In the genomic region with DNA sequence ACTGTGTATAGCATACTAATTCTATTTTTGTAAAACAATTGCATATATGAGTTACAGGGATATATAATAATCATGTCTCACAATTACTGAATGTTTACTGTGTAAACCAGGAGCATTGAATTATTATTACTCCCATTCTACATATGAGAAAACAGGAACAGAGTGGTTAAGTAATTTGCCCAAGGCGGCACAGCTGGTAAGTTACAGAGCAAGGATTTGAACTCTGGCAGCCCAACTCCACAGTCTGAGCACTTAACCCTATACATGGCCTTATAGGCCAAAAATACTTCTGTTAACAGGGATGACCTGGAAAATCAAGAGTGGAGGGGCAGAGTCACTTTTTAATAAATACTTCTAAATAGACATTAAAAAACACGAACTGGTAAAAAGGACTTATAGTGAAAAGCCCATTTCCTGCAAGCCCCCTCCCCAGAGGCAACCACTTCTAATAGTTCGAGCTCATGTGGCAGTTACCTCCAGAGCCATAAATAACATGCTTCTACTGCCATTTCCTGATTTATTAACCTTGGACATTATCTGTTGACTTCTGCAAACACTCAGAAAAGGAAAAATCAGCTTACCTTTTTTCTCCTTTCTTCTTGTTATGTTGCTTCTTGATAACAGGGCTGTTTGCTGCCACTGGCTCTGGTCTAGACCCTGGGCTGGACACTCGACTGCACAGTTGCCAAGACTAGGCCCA, we compare ENCODE assay signal across 19 cellular contexts. TPM values are rescaled to one million over a fixed set of nuclear protein-coding genes. Genes with fewer than 3 reads are reported as not detected.
DNase-seq lines count a peak whose midpoint lies in the region; ATAC-seq, FAIRE-seq and TF ChIP-seq lines count a peak whose summit lies in the region.
"Had no signal": no experiment of that assay in that cellular context is flagged by ENCODE, and none has a peak within 500 bp of the region (broad histone marks: within the 10 kb centered on the region; RNA-seq: fewer than 3 reads in every experiment).

No MANE protein-coding gene starts in this region.

- H4K8ac ChIP-seq in IMR-90 (ENCODE audit: low read depth in 2 of 2, low read length in 2 of 2) (no peak overlapping the region), H1 (ENCODE audit: extremely low read depth, insufficient read depth, low read length) (no peak overlapping the region)

- H3K4ac ChIP-seq in IMR-90 (ENCODE audit: low read depth, low read length) (no peak overlapping the region), H1 (replicated peaks; ENCODE audit: insufficient read length, low read depth, low read length) (no peak overlapping the region)

- H3K23ac ChIP-seq in IMR-90 (ENCODE audit: low read depth, low read length) (no peak overlapping the region), H1 (ENCODE audit: insufficient read length) (no peak overlapping the region)

- H4K91ac ChIP-seq in IMR-90 (ENCODE audit: insufficient read depth, low read depth, low read length) (no peak overlapping the region), H1 (replicated peaks; ENCODE audit: insufficient read length, low read length) (no peak overlapping the region)

- H2BK20ac ChIP-seq in IMR-90 (ENCODE audit: low read depth, low read length): no peak overlapping the region
- no peak overlapping the region for H2BK20ac ChIP-seq in H1 (ENCODE audit: low read length)

- no peak overlapping the region for H2AK9ac ChIP-seq in IMR-90 (replicated peaks; ENCODE audit: low read depth, low read length, poor library complexity)

- TF ChIP-seq POLR2A in IMR-90 (IDR thresholded peaks at IDR 0.05; ENCODE audit: low read depth, low read length) (no peak), H1 (IDR thresholded peaks at IDR 0.05; ENCODE audit: control extremely low read depth in 1 of 2, low read depth in 2 of 2, low read length in 2 of 2) (no peak)

- H2BK15ac ChIP-seq in IMR-90 (ENCODE audit: low read depth, low read length) (no peak overlapping the region), H1 (ENCODE audit: low read length) (no peak overlapping the region)

- no peaks in the 10 kb centered on the region for H3K9me3 Mint-ChIP-seq in natural killer cell treated with Interleukin-12 subunit alpha and Interleukin-12 subunit beta and Interleukin-15 and Interleukin-18, amount 100 ng/mL, for 72 hours

- H3K4me1 ChIP-seq in BLaER1 (peaks cover 100% of the 10 kb centered on the region), IMR-90 (ENCODE audit: control insufficient read depth, insufficient read depth, low read length) (peaks cover 15% of the 10 kb centered on the region), H1 (replicated peaks in 1 of 4; ENCODE audit: control insufficient read depth in 3 of 4, insufficient read depth in 4 of 4, low read length in 3 of 4) (no peaks in the 10 kb centered on the region)
- H3K4me1 ChIP-seq: parathyroid adenoma had no signal

- no peak overlapping the region for H2BK120ac ChIP-seq in IMR-90 (ENCODE audit: low read depth, low read length)
- H2BK120ac ChIP-seq in H1 (replicated peaks; ENCODE audit: low read depth, low read length): no peak overlapping the region

- H3K27me3 Mint-ChIP-seq in natural killer cell treated with Interleukin-12 subunit alpha and Interleukin-12 subunit beta and Interleukin-15 and Interleukin-18, amount 100 ng/mL, for 72 hours: no peaks in the 10 kb centered on the region
- H3K27me3 Mint-ChIP-seq: T-helper 17 cell had no signal

- no peak for TF ChIP-seq EP300 in H1 (IDR thresholded peaks at IDR 0.05; ENCODE audit: borderline replicate concordance in 1 of 2, low read depth in 2 of 2, low read length in 2 of 2)

- H3K18ac ChIP-seq in IMR-90 (ENCODE audit: low read depth, low read length) (no peak overlapping the region), H1 (ENCODE audit: extremely low read depth, low read length) (no peak overlapping the region)

- ATAC-seq in IMR-90 (ENCODE audit: low read depth): no peak
- no peak for ATAC-seq in natural killer cell treated with Interleukin-12 subunit alpha and Interleukin-12 subunit beta and Interleukin-15 and Interleukin-18, amount 100 ng/mL, for 72 hours
- no peak for ATAC-seq in stimulated activated naive CD8-positive, alpha-beta T cell treated with anti-CD3 and anti-CD28 coated beads, Interleukin-15, Interleukin-2, amounts not matched to agents 100 U/mL and 50 U/mL, for 24 hours
- ATAC-seq in HG03045 (IDR thresholded peaks at IDR 0.05; ENCODE audit: unreplicated experiment): no peak
- no peak for ATAC-seq in HG02678 (IDR thresholded peaks at IDR 0.05; ENCODE audit: unreplicated experiment)
- ATAC-seq: T-helper 17 cell had no signal

- FAIRE-seq in H1 (lab: Jason Lieb, UNC): no peak

- H3K4me3 Mint-ChIP-seq in natural killer cell treated with Interleukin-12 subunit alpha and Interleukin-12 subunit beta and Interleukin-15 and Interleukin-18, amount 100 ng/mL, for 72 hours: no peak overlapping the region
- H3K4me3 Mint-ChIP-seq: T-helper 17 cell had no signal

- no peaks in the 10 kb centered on the region for H3K79me2 ChIP-seq in H1 (ENCODE audit: control insufficient read depth in 1 of 2, insufficient read depth in 2 of 2, low read length in 2 of 2)
- H3K79me2 ChIP-seq: parathyroid adenoma had no signal

- H4K20me1 ChIP-seq in BLaER1: no peaks in the 10 kb centered on the region
- H4K20me1 ChIP-seq in IMR-90 (ENCODE audit: insufficient read depth, low read length): no peaks in the 10 kb centered on the region
- no peaks in the 10 kb centered on the region for H4K20me1 ChIP-seq in H1 (replicated peaks in 1 of 2; ENCODE audit: control insufficient read depth in 1 of 2, insufficient read depth in 2 of 2, low read length in 2 of 2)

- H3K27ac Mint-ChIP-seq in natural killer cell treated with Interleukin-12 subunit alpha and Interleukin-12 subunit beta and Interleukin-15 and Interleukin-18, amount 100 ng/mL, for 72 hours: peak overlapping the region; percentile 60 to 83

- 80% methylated on average over 1 of the region's 4 CpGs; no CpG with 5 or more reads in 1 of the 2 experiments for WGBS in IMR-90 (ENCODE audit: extremely low coverage in 2 of 2, insufficient read length in 1 of 2), 2 experiments
- WGBS in H1 (ENCODE audit: extremely low coverage in 1 of 2, insufficient coverage in 1 of 2, insufficient read length in 1 of 2, insufficient replicate concordance in 2 of 2, low coverage in 1 of 2, low lambda C conversion rate in 2 of 2, missing lambda C conversion rate in 1 of 2), 2 experiments: 90% methylated on average over 4 of the region's 4 CpGs; no CpG with 5 or more reads in 1 of the 2 experiments

- POLR2A ChIA-PET in IMR-90 (lab: Charles Lee; ENCODE audit: unreplicated experiment): no interaction called here
- POLR2A ChIA-PET in H1 (lab: Charles Lee; ENCODE audit: partially characterized antibody): interaction anchor here (0.9 kb wide), 1 partner anchor 36 kb away, joined by 3 read pairs; no protein-coding TSS in a partner anchor

- H3K23me2 ChIP-seq in H1 (ENCODE audit: low read depth, low read length): no peaks in the 10 kb centered on the region

- H3K9ac ChIP-seq in BLaER1 (peak overlapping the region; percentile 70), IMR-90 (ENCODE audit: low read depth, low read length) (no peak overlapping the region), H1 (replicated peaks in 1 of 4; ENCODE audit: extremely low read depth in 1 of 4, low read depth in 3 of 4, low read length in 3 of 4) (no peak overlapping the region)
- H3K9ac ChIP-seq: GM23248, parathyroid adenoma had no signal

- peak overlapping the region; percentile 46 for H3K4me3 ChIP-seq in BLaER1
- H3K4me3 ChIP-seq in IMR-90 (ENCODE audit: insufficient read depth, low read depth, low read length): no peak overlapping the region
- H3K4me3 ChIP-seq in H1 (ENCODE audit: extremely low read depth in 1 of 4, insufficient read depth in 2 of 4, low read depth in 3 of 4, low read length in 4 of 4): no peak overlapping the region
- H3K4me3 ChIP-seq: GM23248 had no signal

- H2AK5ac ChIP-seq in IMR-90 (ENCODE audit: low read depth, low read length) (peak overlapping the region; percentile 14; the same call in 1 of the 2 replicates), H1 (ENCODE audit: low read depth, low read length) (no peak overlapping the region)

- H3K36me3 ChIP-seq in BLaER1: no peaks in the 10 kb centered on the region
- H3K36me3 ChIP-seq in IMR-90 (ENCODE audit: control insufficient read depth, insufficient read depth, low read length): no peaks in the 10 kb centered on the region
- H3K36me3 ChIP-seq in H1 (ENCODE audit: control insufficient read depth in 2 of 4, insufficient read depth in 4 of 4, low read length in 3 of 4): no peaks in the 10 kb centered on the region

- in situ Hi-C loops in IMR-90 (cut with MboI; ENCODE audit: low sequenced_read_pairs): no loop called here

- TF ChIP-seq RAD21 in IMR-90 (IDR thresholded peaks at IDR 0.05; ENCODE audit: low read length) (no peak), H1 (IDR thresholded peaks at IDR 0.05 in 1 of 2, conservative IDR thresholded peaks at IDR 0.05 in 1 of 2; ENCODE audit: low read depth in 2 of 2, low read length in 2 of 2) (no peak)

- dilution Hi-C loops in IMR-90 (cut with HindIII; ENCODE audit: low sequenced_read_pairs, unreplicated experiment): no loop called here

- TF ChIP-seq CTCF in IMR-90 (conservative IDR thresholded peaks at IDR 0.05; ENCODE audit: low read depth, low read length) (no peak), H1 (IDR thresholded peaks at IDR 0.05; ENCODE audit: control extremely low read depth in 1 of 3, insufficient read depth in 1 of 3, low read depth in 1 of 3, low read length in 3 of 3) (no peak)

- intact Hi-C loops in IMR-90 (cut with micrococcal nuclease): no loop called here

- H3K14ac ChIP-seq in IMR-90 (replicated peaks; ENCODE audit: low read depth, low read length): no peak overlapping the region
- no peak overlapping the region for H3K14ac ChIP-seq in H1 (ENCODE audit: insufficient read length)

- H2BK12ac ChIP-seq in H1 (ENCODE audit: low read depth, low read length): no peak overlapping the region

- H3K4me1 Mint-ChIP-seq in natural killer cell treated with Interleukin-12 subunit alpha and Interleukin-12 subunit beta and Interleukin-15 and Interleukin-18, amount 100 ng/mL, for 72 hours (ENCODE audit: low read depth in 2 of 2): peaks cover 61 to 69% of the 10 kb centered on the region in 2 donors

- no peaks in the 10 kb centered on the region for H3K27me3 ChIP-seq in BLaER1
- peaks cover 19% of the 10 kb centered on the region for H3K27me3 ChIP-seq in IMR-90 (ENCODE audit: control insufficient read depth, insufficient read depth, low read length)
- H3K27me3 ChIP-seq in H1 (replicated peaks in 1 of 4; ENCODE audit: control insufficient read depth in 3 of 4, extremely low read depth in 1 of 4, insufficient read depth in 3 of 4, low read length in 3 of 4): peaks cover 0 to 2% (median 0%) of the 10 kb centered on the region in 4 experiments; a peak in 1 of 7 replicates

- peak overlapping the region; percentile 87 for H3K27ac ChIP-seq in BLaER1
- H3K27ac ChIP-seq in IMR-90 (ENCODE audit: insufficient read depth, low read length): no peak overlapping the region
- H3K27ac ChIP-seq in H1 (ENCODE audit: low read depth, low read length): no peak overlapping the region
- H3K27ac ChIP-seq: GM23248, parathyroid adenoma had no signal

- peaks cover 3% of the 10 kb centered on the region; the same call in 1 of the 2 replicates for H3K9me1 ChIP-seq in IMR-90 (ENCODE audit: insufficient read depth, low read length)

- no TSS peak for BruUV-seq in IMR-90 (replicated peaks; lab: Mats Ljungman, UMichigan)

- H3K4me2 ChIP-seq in BLaER1 (peak overlapping the region; percentile 86), IMR-90 (ENCODE audit: low read depth, low read length) (no peak overlapping the region), H1 (ENCODE audit: insufficient read depth in 1 of 2, low read depth in 2 of 2, low read length in 2 of 2) (no peak overlapping the region)

- H4K5ac ChIP-seq in IMR-90 (ENCODE audit: low read depth, low read length): no peak overlapping the region
- H4K5ac ChIP-seq in H1 (ENCODE audit: insufficient read length, low read depth, low read length): no peak overlapping the region

- no peak overlapping the region for H3K56ac ChIP-seq in IMR-90 (ENCODE audit: extremely low read depth, insufficient read depth, low read length)
- no peak overlapping the region for H3K56ac ChIP-seq in H1 (replicated peaks; ENCODE audit: insufficient read length, low read depth, low read length)

- H3K9me3 ChIP-seq in BLaER1: no peaks in the 10 kb centered on the region
- no peaks in the 10 kb centered on the region for H3K9me3 ChIP-seq in IMR-90 (ENCODE audit: control insufficient read depth, insufficient read depth, low read length)
- no peaks in the 10 kb centered on the region for H3K9me3 ChIP-seq in H1 (ENCODE audit: insufficient read depth in 2 of 2, low read depth in 1 of 2, low read length in 1 of 2)

- H2AFZ ChIP-seq in IMR-90 (replicated peaks; ENCODE audit: low read length, poor library complexity) (no peak overlapping the region), H1 (ENCODE audit: low read length) (no peak overlapping the region)
- H2AFZ ChIP-seq: GM23248, parathyroid adenoma had no signal

- no peaks in the 10 kb centered on the region for H3K36me3 Mint-ChIP-seq in natural killer cell treated with Interleukin-12 subunit alpha and Interleukin-12 subunit beta and Interleukin-15 and Interleukin-18, amount 100 ng/mL, for 72 hours

- CTCF ChIA-PET in IMR-90 (lab: Yijun Ruan, JAX) (no interaction called here), H1 (lab: Charles Lee; ENCODE audit: partially characterized antibody) (interaction anchor here (0.6 to 7.2 kb wide), 5 partner anchors 13 to 61 kb away, joined by 3 to 63 read pairs (median 4); no protein-coding TSS in a partner anchor)

- DNase-seq in IMR-90: no peak
- no peak for DNase-seq in H1 (ENCODE audit: low read depth in 1 of 2, low spot score in 2 of 2)
- DNase-seq in natural killer cell treated with Interleukin-12 subunit alpha and Interleukin-12 subunit beta and Interleukin-15 and Interleukin-18, amount 100 ng/mL, for 72 hours (ENCODE audit: low spot score): no peak
- DNase-seq in stimulated activated naive CD8-positive, alpha-beta T cell treated with anti-CD3 and anti-CD28 coated beads, Interleukin-15, Interleukin-2, amounts not matched to agents 100 U/mL and 50 U/mL, for 24 hours: no peak
- DNase-seq in C1 segment of cervical spinal cord (lab: John Stamatoyannopoulos, UW): no peak
- DNase-seq: activated CD4-positive, CD25-positive, alpha-beta regulatory T cell; activated gamma-delta T cell; amygdala; Calu3; GM23248; NCI-H1694 treated with DMSO at 0.1 percent for 48 hours; OCI-M1; SIG-M5; stimulated activated CD4-positive, alpha-beta T cell treated with anti-CD3 and anti-CD28 coated beads, Interleukin-4, amount 100 ng/mL, for 1 hour; T-helper 17 cell had no signal

- H2BK5ac ChIP-seq in IMR-90 (ENCODE audit: low read depth, low read length, poor library complexity, severe bottlenecking) (no peak overlapping the region), H1 (ENCODE audit: low read depth, low read length) (no peak overlapping the region)

- no peaks in the 10 kb centered on the region for H3K79me1 ChIP-seq in IMR-90 (ENCODE audit: low read depth in 1 of 2, low read length in 2 of 2)
- H3K79me1 ChIP-seq in H1 (ENCODE audit: low read depth, low read length): no peaks in the 10 kb centered on the region

RNA-seq across cellular contexts. Expression of a gene that starts 22.1 kb away (rescaled TPM):
- total RNA-seq in IMR-90 (2012; rRNA removed): 0.83 and 0.90 TPM in 2 replicates
- polyA plus RNA-seq in IMR-90 (2012; rRNA removed) (7.0 and 8.4 TPM in 2 replicates), H1 (2011; rRNA removed) (2.6 and 2.9 TPM in 2 replicates)
- 7.1 and 9.4 TPM in 2 replicates for polyA plus RNA-seq in IMR-90 (2012; cell fraction: cytosol; rRNA removed)
- 7.6 and 14.1 TPM in 2 replicates for polyA plus RNA-seq in IMR-90 (2012; cell fraction: nucleus; rRNA removed; ENCODE audit: low replicate concordance)
- 0.78 and 1.3 TPM in 2 replicates for total RNA-seq in H1 (2021; fragmentation: NEBNext Ultra II Directional; extraction: Animal tissue kit (Norgen Biotek cat#: 25700))
- 1.3 TPM for polyA plus RNA-seq in H1 (2011; cell fraction: cytosol; rRNA removed)
- 1.6 TPM for polyA plus RNA-seq in H1 (2011; cell fraction: nucleus; rRNA removed)
- 0.99 to 2.2 TPM (median 1.4 TPM) in 4 replicates for polyA plus RNA-seq in H1 (2012, experiment 1 of 2)
- polyA plus RNA-seq in H1 (2012, experiment 2 of 2): 1.4 TPM
- polyA plus RNA-seq in H1 (2013, experiment 1 of 2): 2.8 TPM
- 3.7 TPM for polyA plus RNA-seq in H1 (2013, experiment 2 of 2)
- polyA minus RNA-seq in H1 (2011; rRNA and poly(A)+ RNA removed): 1.2 and 1.7 TPM in 2 replicates
- polyA minus RNA-seq in H1 (2011; cell fraction: cytosol; rRNA and poly(A)+ RNA removed): 0.81 TPM
- polyA minus RNA-seq in H1 (2011; cell fraction: nucleus; rRNA and poly(A)+ RNA removed): 3.1 TPM
- 10 to 100 TPM in 1 of 2 donors, 1 to 10 TPM in 1; 4.8 to 13.7 TPM for total RNA-seq in natural killer cell treated with Interleukin-12 subunit alpha and Interleukin-12 subunit beta and Interleukin-15 and Interleukin-18, amount 100 ng/mL, for 72 hours
